ENCODE assay signal across 9 cellular contexts in the genomic region with DNA sequence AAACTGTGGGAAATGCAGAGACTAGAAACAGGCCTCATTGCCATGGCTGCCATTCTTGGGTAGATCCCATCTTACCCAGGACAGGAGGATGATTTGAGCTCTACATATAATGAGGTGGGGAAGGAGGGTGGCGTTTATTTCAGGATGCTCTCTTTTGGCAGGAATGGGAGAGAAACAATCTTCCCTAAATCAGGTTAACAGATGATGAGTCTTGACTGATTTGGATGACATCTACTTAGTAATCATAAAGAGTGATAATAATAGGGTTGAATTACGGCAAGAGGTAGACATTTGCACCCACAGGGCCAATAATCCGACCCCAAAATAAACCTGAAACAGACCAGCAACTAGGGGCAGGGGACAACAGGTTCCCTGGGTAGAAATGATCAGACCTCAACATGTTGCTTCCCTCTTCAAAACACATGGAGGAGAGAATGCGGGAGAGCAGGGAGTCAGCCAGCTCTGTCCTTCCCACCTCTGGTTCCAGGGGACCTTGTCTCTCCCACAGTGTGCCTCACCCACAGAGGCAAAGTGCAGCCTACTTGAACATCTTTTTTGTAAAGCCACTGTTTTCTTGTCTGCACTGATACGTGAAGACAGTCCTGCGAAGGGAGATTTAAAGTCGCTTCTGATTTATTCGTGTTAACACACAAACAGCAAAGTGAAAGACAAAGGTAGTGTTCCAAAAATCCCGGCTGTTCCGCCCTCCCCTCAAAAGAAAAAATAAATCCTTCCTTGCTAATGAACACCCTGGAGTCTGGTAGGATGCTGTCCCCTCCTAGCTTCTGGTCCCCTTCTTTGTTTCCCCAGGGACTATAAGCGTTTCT. TPM values are rescaled to one million over a fixed set of nuclear protein-coding genes. Genes with fewer than 3 reads are reported as not detected.
DNase-seq lines count a peak whose midpoint lies in the region; ATAC-seq and TF ChIP-seq lines count a peak whose summit lies in the region.
"Had no signal": no experiment of that assay in that cellular context is flagged by ENCODE, and none has a peak within 500 bp of the region (broad histone marks: within the 10 kb centered on the region; RNA-seq: fewer than 3 reads in every experiment).

No MANE protein-coding gene starts in this region.

- H3K27me3 Mint-ChIP-seq in CD4-positive, CD25-positive, alpha-beta regulatory T cell: peaks cover 43% of the 10 kb centered on the region

- CTCF ChIA-PET in PC-3 (lab: Charles Lee): interaction anchor here (0.5 to 0.7 kb wide), 3 partner anchors 65 to 348 kb away, joined by 6 read pairs; no protein-coding TSS in a partner anchor

- peaks cover 25% of the 10 kb centered on the region for H3K4me1 ChIP-seq in CD4-positive, CD25-positive, alpha-beta regulatory T cell (ENCODE audit: control insufficient read depth, insufficient read depth, low read length, poor library complexity, severe bottlenecking)
- H3K4me1 ChIP-seq in PC-3 (ENCODE audit: insufficient read depth, low read length): peaks cover 23% of the 10 kb centered on the region
- H3K4me1 ChIP-seq in esophagus muscularis mucosa: peaks cover 21 to 53% (median 50%) of the 10 kb centered on the region in 4 donors
- peaks cover 4% of the 10 kb centered on the region for H3K4me1 ChIP-seq in psoas muscle

- ATAC-seq in CD4-positive, CD25-positive, alpha-beta regulatory T cell (ENCODE audit: low read depth in 2 of 2): no peak
- ATAC-seq in PC-3 (no peak), psoas muscle (no peak), HG02938 (IDR thresholded peaks at IDR 0.05; ENCODE audit: unreplicated experiment) (no peak)

- intact Hi-C loops in PC-3 (cut with micrococcal nuclease) (no loop called here), esophagus muscularis mucosa (cut with DNase I) (no loop called here), psoas muscle (cut with DNase I) (loop anchor here (5.0 to 10.0 kb wide), 2 partner anchors 67 to 191 kb away; no protein-coding TSS in a partner anchor)

- 49% methylated on average over 11 of the region's 11 CpGs for WGBS in esophagus muscularis mucosa
- WGBS in psoas muscle, 3 donors: 30 to 44% (median 39%) methylated on average over 11 of the region's 11 CpGs

- H3K4me1 Mint-ChIP-seq in CD4-positive, CD25-positive, alpha-beta regulatory T cell: peaks cover 4 to 31% (median 16%) of the 10 kb centered on the region in 4 donors

- H3K27me3 ChIP-seq in CD4-positive, CD25-positive, alpha-beta regulatory T cell (ENCODE audit: control insufficient read depth, insufficient read depth, low read length): peaks cover 15% of the 10 kb centered on the region
- H3K27me3 ChIP-seq in PC-3 (ENCODE audit: low read length) (no peaks in the 10 kb centered on the region), esophagus muscularis mucosa (peaks cover 0 to 30% (median 0%) of the 10 kb centered on the region in 4 donors), psoas muscle (ENCODE audit: insufficient read depth in 3 of 3, low read length in 2 of 3) (peaks cover 13 to 63% (median 27%) of the 10 kb centered on the region in 3 donors)

- peak in 1 of 3 donors; percentile 1 for DNase-seq in CD4-positive, CD25-positive, alpha-beta regulatory T cell
- DNase-seq in PC-3 (no peak), esophagus muscularis mucosa (ENCODE audit: extremely low spot score) (no peak), psoas muscle (no peak), ecto neural progenitor cell (ENCODE audit: low spot score) (no peak), DMS153 treated with DMSO at 0.1 percent for 48 hours (lab: John Stamatoyannopoulos, UW; ENCODE audit: unreplicated experiment) (no peak), NCI-H774 (lab: John Stamatoyannopoulos, UW) (no peak)

- no peaks in the 10 kb centered on the region for H3K9me3 ChIP-seq in CD4-positive, CD25-positive, alpha-beta regulatory T cell (ENCODE audit: control insufficient read depth in 2 of 2, low read length in 2 of 2)
- H3K9me3 ChIP-seq in PC-3 (ENCODE audit: low read length): no peaks in the 10 kb centered on the region
- no peaks in the 10 kb centered on the region for H3K9me3 ChIP-seq in esophagus muscularis mucosa
- no peaks in the 10 kb centered on the region for H3K9me3 ChIP-seq in psoas muscle

- no peaks in the 10 kb centered on the region for H3K36me3 Mint-ChIP-seq in CD4-positive, CD25-positive, alpha-beta regulatory T cell

- no peak overlapping the region for H3K9ac ChIP-seq in PC-3 (ENCODE audit: low read length)
- H3K9ac ChIP-seq: KMS-11 had no signal

- H3K27ac Mint-ChIP-seq in CD4-positive, CD25-positive, alpha-beta regulatory T cell: no peak overlapping the region

- H4K20me1 ChIP-seq in PC-3 (ENCODE audit: low read length): no peaks in the 10 kb centered on the region

- peaks cover 20% of the 10 kb centered on the region for H3K79me2 ChIP-seq in PC-3 (ENCODE audit: low read length)

- peak overlapping the region; percentile 97 for H3K4me2 ChIP-seq in PC-3 (ENCODE audit: low read length)
- H3K4me2 ChIP-seq: KMS-11 had no signal

- peaks cover 0 to 10% (median 0%) of the 10 kb centered on the region in 7 donors for H3K9me3 Mint-ChIP-seq in CD4-positive, CD25-positive, alpha-beta regulatory T cell

- H3K36me3 ChIP-seq in CD4-positive, CD25-positive, alpha-beta regulatory T cell (ENCODE audit: control insufficient read depth, insufficient read depth, low read length): no peaks in the 10 kb centered on the region
- H3K36me3 ChIP-seq in PC-3 (ENCODE audit: low read depth, low read length): no peaks in the 10 kb centered on the region
- H3K36me3 ChIP-seq in esophagus muscularis mucosa: no peaks in the 10 kb centered on the region
- no peaks in the 10 kb centered on the region for H3K36me3 ChIP-seq in psoas muscle (ENCODE audit: insufficient read depth in 1 of 2, low read depth in 1 of 2)

- TF ChIP-seq EP300 in esophagus muscularis mucosa (IDR thresholded peaks at IDR 0.05): no peak

- peak overlapping the region; percentile 31 to 84 (median 64) for H3K4me3 Mint-ChIP-seq in CD4-positive, CD25-positive, alpha-beta regulatory T cell

- no peak overlapping the region for H3K27ac ChIP-seq in CD4-positive, CD25-positive, alpha-beta regulatory T cell (ENCODE audit: insufficient read depth, low read length, poor library complexity, severe bottlenecking)
- H3K27ac ChIP-seq in PC-3 (ENCODE audit: low read length): no peak overlapping the region
- peak overlapping the region; percentile 55 to 75 (median 70) for H3K27ac ChIP-seq in esophagus muscularis mucosa (replicated peaks in 1 of 4)
- H3K27ac ChIP-seq in psoas muscle: no peak overlapping the region
- H3K27ac ChIP-seq: KMS-11 had no signal

- POLR2A ChIA-PET in PC-3 (lab: Charles Lee; ENCODE audit: unreplicated experiment): interaction anchor here (0.5 to 0.7 kb wide), 3 partner anchors 9 to 75 kb away, joined by 3 to 5 read pairs (median 3); no protein-coding TSS in a partner anchor

- no peak for TF ChIP-seq POLR2A in esophagus muscularis mucosa (IDR thresholded peaks at IDR 0.05; ENCODE audit: low read depth)

- no TSS peak for BruUV-seq in PC-3 (replicated peaks; lab: Mats Ljungman, UMichigan)

- no peaks in the 10 kb centered on the region for H3K9me2 ChIP-seq in PC-3 (replicated peaks; ENCODE audit: low read length)

- peak overlapping the region; percentile 50 for H3K4me3 ChIP-seq in CD4-positive, CD25-positive, alpha-beta regulatory T cell (ENCODE audit: low read depth, low read length)
- H3K4me3 ChIP-seq in PC-3 (ENCODE audit: low read length) (peak overlapping the region; percentile 80), esophagus muscularis mucosa (peak overlapping the region; percentile 59 to 68 (median 62)), psoas muscle (peak overlapping the region; percentile 59)

- TF ChIP-seq CTCF in PC-3 (conservative IDR thresholded peaks at IDR 0.05; ENCODE audit: low read depth, low read length): no peak
- TF ChIP-seq CTCF in esophagus muscularis mucosa (IDR thresholded peaks at IDR 0.05): no peak
- TF ChIP-seq CTCF in psoas muscle (IDR thresholded peaks at IDR 0.05): no peak

- H2AFZ ChIP-seq in PC-3 (ENCODE audit: low read length): no peak overlapping the region; the same call in 1 of the 2 replicates

- peaks cover 3% of the 10 kb centered on the region for H3F3A ChIP-seq in PC-3 (ENCODE audit: low read length, unreplicated experiment)

RNA-seq across cellular contexts. Expression of gene FOXQ1, which starts 3.9 kb away (rescaled TPM):
- not detected for total RNA-seq in CD4-positive, CD25-positive, alpha-beta regulatory T cell
- not detected for polyA plus RNA-seq in CD4-positive, CD25-positive, alpha-beta regulatory T cell
- total RNA-seq in PC-3 (2014; rRNA removed) (7.5 and 12.4 TPM in 2 replicates), esophagus muscularis mucosa (1 to 10 TPM; 2.5 to 4.4 (median 2.9) TPM), psoas muscle (not detected)
- polyA plus RNA-seq in psoas muscle: under 1 TPM in 1 of 3 donors, not detected in 2; 0.01 TPM

Comparison
In these comparisons a context has a peak if more than half of its experiments do, and no peak if none do; other contexts are left out.
1. H3K27ac ChIP-seq: peak in esophagus muscularis mucosa (4 of 4); none in CD4-positive, CD25-positive, alpha-beta regulatory T cell (single experiment), PC-3 (single experiment) and psoas muscle (single experiment).
2. intact Hi-C loops: an anchor here in psoas muscle (5.0 to 10.0 kb wide); none called in PC-3 and esophagus muscularis mucosa.
3. Peak in every context shown above with its lines, with median percentiles within 50 percentile points of each other: H3K4me3 ChIP-seq.